36 cellular contexts compared by ENCODE assay signal in genomic region chr16:48137822-48138221, GRCh38. TPM values are rescaled to one million over a fixed set of nuclear protein-coding genes. Genes with fewer than 3 reads are reported as not detected.
"Had no signal": no experiment of that assay in that cellular context is flagged by ENCODE, and none has a peak within 500 bp of the region (broad histone marks: within the 10 kb centered on the region; RNA-seq: fewer than 3 reads in every experiment).

No MANE protein-coding gene starts in this region.

- DNase-seq: activated CD4-positive, alpha-beta T cell treated with anti-CD3 and anti-CD28 coated beads for 1 hour; activated CD4-positive, alpha-beta T cell treated with anti-CD3 and anti-CD28 coated beads for 4 hours; activated CD4-positive, alpha-beta T cell treated with anti-CD3 and anti-CD28 coated beads, Interleukin-2, amount 50 U/mL, for 1 hour; activated CD4-positive, alpha-beta T cell treated with anti-CD3 and anti-CD28 coated beads, Interleukin-2, amount 50 U/mL, for 48 hours; activated CD8-positive, alpha-beta memory T cell treated with anti-CD3 and anti-CD28 coated beads for 24 hours; activated CD8-positive, alpha-beta T cell treated with anti-CD3 and anti-CD28 coated beads for 36 hours; activated effector memory CD4-positive, alpha-beta T cell treated with Interleukin-2 at 50 U/mL for 16 hours; activated gamma-delta T cell treated with Interleukin-2 at 50 U/mL for 16 hours; activated naive CD4-positive, alpha-beta T cell treated with anti-CD3 and anti-CD28 coated beads, Interleukin-2, amount 50 U/mL, for 16 hours; activated naive CD4-positive, alpha-beta T cell treated with Interleukin-2 at 50 U/mL for 16 hours; activated T-cell treated with anti-CD3 and anti-CD28 coated beads, Interleukin-2, amount 50 U/mL, for 4 hours; amniotic stem cell; anterior cingulate cortex; brain microvascular endothelial cell; colonic mucosa; effector CD8-positive, alpha-beta T cell; esophagus squamous epithelium; foreskin melanocyte; heart right ventricle; T-helper 2 cell had no signal

- H3K27me3 ChIP-seq: brain microvascular endothelial cell, colonic mucosa, heart right ventricle, hepatocyte had no signal

- H3K79me2 ChIP-seq: hepatocyte had no signal

- H3K27ac ChIP-seq: brain microvascular endothelial cell, colonic mucosa, epithelial cell of prostate, esophagus squamous epithelium, gastroesophageal sphincter, hepatocyte, VCaP had no signal

- ATAC-seq: activated CD8-positive, alpha-beta T cell treated with anti-CD3 and anti-CD28 coated beads for 36 hours; activated T-cell treated with anti-CD3 and anti-CD28 coated beads, Interleukin-2, amount 50 U/mL, for 4 hours; activated T-helper 17 cell treated with anti-CD3 and anti-CD28 coated beads, Interleukin-2, amount 50 U/mL, for 72 hours; gastroesophageal sphincter; WTC11 had no signal

- H3K4me3 ChIP-seq: colonic mucosa, esophagus squamous epithelium, gastroesophageal sphincter, heart right ventricle, hepatocyte had no signal

- H3K4me1 ChIP-seq: colonic mucosa, esophagus squamous epithelium, gastroesophageal sphincter had no signal

- H3K36me3 ChIP-seq: brain microvascular endothelial cell, colonic mucosa, esophagus squamous epithelium, gastroesophageal sphincter, heart right ventricle had no signal

- H3K9me3 ChIP-seq: colonic mucosa, esophagus squamous epithelium, gastroesophageal sphincter, heart right ventricle had no signal

- H2AFZ ChIP-seq: hepatocyte had no signal

- H3K4me2 ChIP-seq: hepatocyte had no signal

RNA-seq across cellular contexts. Expression of gene ABCC12, which starts 18.0 kb away (rescaled TPM):
- total RNA-seq: activated CD8-positive, alpha-beta T cell treated with anti-CD3 and anti-CD28 coated beads for 36 hours; activated T-cell treated with anti-CD3 and anti-CD28 coated beads, Interleukin-2, amount 50 U/mL, for 4 hours; activated T-helper 17 cell treated with anti-CD3 and anti-CD28 coated beads, Interleukin-2, amount 50 U/mL, for 72 hours; astrocyte; bronchial epithelial cell; cardiac septum; colonic mucosa; dermis microvascular lymphatic vessel endothelial cell; endothelial cell of umbilical vein; esophagus squamous epithelium; fibroblast of lung; fibroblast of villous mesenchyme; gastroesophageal sphincter; glomerular endothelial cell; hepatocyte; WTC11 had no signal
- polyA plus RNA-seq: adipose tissue, endothelial cell of umbilical vein, esophagus, fibroblast of lung, hepatocyte had no signal
